1 cellular context compared by ENCODE assay signal in the genomic region with DNA sequence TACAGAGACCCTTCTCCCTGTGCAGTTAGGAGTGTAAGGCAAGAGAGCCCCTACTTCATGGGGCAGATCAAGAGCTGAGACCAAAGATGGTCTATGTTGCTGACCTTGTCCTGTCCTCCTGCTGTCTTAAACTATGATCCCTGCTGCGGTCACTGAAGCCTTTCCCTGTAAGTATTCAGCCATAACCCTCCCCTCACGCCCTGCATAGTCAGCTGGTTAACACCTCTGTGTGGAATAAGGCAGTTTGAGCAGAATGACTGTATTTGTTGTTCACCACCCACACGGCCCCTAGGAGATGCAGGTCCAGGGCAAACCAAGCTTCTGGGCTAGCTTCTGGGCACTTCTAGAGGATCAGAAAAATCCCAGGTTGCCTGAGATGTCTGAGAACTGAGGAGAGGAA.
A peak's percentile ranks its signal among the peaks of the same experiment; 100 is the strongest.
TF ChIP-seq lines count a peak whose summit lies in the region.

No MANE protein-coding gene starts in this region.

TF ChIP-seq in HepG2, 621 proteins besides CTCF, POLR2A, EP300 and RAD21:
- no peak for TF ChIP-seq SP140L (CRISPR knock-in tag; IDR thresholded peaks at IDR 0.05; ENCODE audit: borderline replicate concordance)
- no peak for TF ChIP-seq CREB1 (IDR thresholded peaks at IDR 0.05)
- 0 out of 2 replicates have a peak, but pooled peaks have one; percentile 17 for TF ChIP-seq CREB1 (CRISPR knock-in tag; IDR thresholded peaks at IDR 0.05)
- 0 out of 2 replicates have a peak, but pooled peaks have one; percentile 43 for TF ChIP-seq ZNF780A (CRISPR knock-in tag; IDR thresholded peaks at IDR 0.05)
- TF ChIP-seq ZNF251 (CRISPR knock-in tag; IDR thresholded peaks at IDR 0.05): no peak
